Comparison of ENCODE assay signal across 3 cellular contexts in genomic region chr11:15683528-15683927, GRCh38.
TF ChIP-seq lines count a peak whose summit lies in the region.

No MANE protein-coding gene starts in this region.

TF ChIP-seq in A549, 52 proteins besides CTCF, POLR2A, EP300 and RAD21:
- TF ChIP-seq MAFK (IDR thresholded peaks at IDR 0.05; ENCODE audit: partially characterized antibody) (peak; percentile 17), GATA3 (IDR thresholded peaks at IDR 0.05; ENCODE audit: borderline replicate concordance) (no peak)

TF ChIP-seq in IMR-90, 13 proteins besides CTCF, POLR2A, EP300 and RAD21:
- TF ChIP-seq MAFK (IDR thresholded peaks at IDR 0.05; ENCODE audit: low read depth, low read length), result 0 out of 2 replicates have a peak, but pooled peaks have one; percentile 17
- no peak for TF ChIP-seq FOS (IDR thresholded peaks at IDR 0.05; ENCODE audit: low read depth, low read length)

TF ChIP-seq in K562, 482 proteins besides CTCF, POLR2A, EP300 and RAD21 (continued from another document):
- peak; percentile 22; the same call in 1 of the 2 replicates for TF ChIP-seq MAFK (IDR thresholded peaks at IDR 0.05; ENCODE audit: low read length)
- peak; percentile 76 for TF ChIP-seq ZNF316 (IDR thresholded peaks at IDR 0.05)
- no peak for TF ChIP-seq MTA1 (IDR thresholded peaks at IDR 0.05; ENCODE audit: borderline replicate concordance)
